In genomic region chr1:168225476-168226190, GRCh38 we compare ENCODE assay signal across 1 cellular context.
TF ChIP-seq lines count a peak whose summit lies in the region.

TSS of gene SFT2D2 (plus strand) at chr1:168226004. CDS start at chr1:168226080, 76 bp downstream.

TF ChIP-seq in HepG2, 621 proteins besides CTCF, POLR2A, EP300 and RAD21 (continued from another document and continues in another):
- TF ChIP-seq ZNF362 (CRISPR knock-in tag; IDR thresholded peaks at IDR 0.05; ENCODE audit: borderline replicate concordance) = 0 out of 2 replicates have a peak, but pooled peaks have one; percentile 42
- no peak for TF ChIP-seq SMAD3 (CRISPR knock-in tag; IDR thresholded peaks at IDR 0.05)
- TF ChIP-seq STAG1 (CRISPR knock-in tag; IDR thresholded peaks at IDR 0.05) = no peak
- TF ChIP-seq RNF2 (conservative IDR thresholded peaks at IDR 0.05; ENCODE audit: low read depth) = peak; percentile 100
- TF ChIP-seq ZNF432 (CRISPR knock-in tag; IDR thresholded peaks at IDR 0.05; ENCODE audit: borderline replicate concordance) = no peak
- TF ChIP-seq SPEN (CRISPR knock-in tag; IDR thresholded peaks at IDR 0.05; ENCODE audit: low read depth) = peak; percentile 75
- TF ChIP-seq ZNF883 (CRISPR knock-in tag; IDR thresholded peaks at IDR 0.05; ENCODE audit: not compliant biosample characterization) = no peak
- TF ChIP-seq ZNF720 (CRISPR knock-in tag; IDR thresholded peaks at IDR 0.05) = no peak
- peak; percentile 67; the same call in 1 of the 2 replicates for TF ChIP-seq HOXA3 (CRISPR knock-in tag; IDR thresholded peaks at IDR 0.05)
- TF ChIP-seq ZNF382 (CRISPR knock-in tag; IDR thresholded peaks at IDR 0.05; ENCODE audit: borderline replicate concordance) = no peak
- no peak for TF ChIP-seq KDM6A (CRISPR knock-in tag; IDR thresholded peaks at IDR 0.05; ENCODE audit: low read depth)
- no peak; the same call in none of the 2 replicates for TF ChIP-seq CCDC6 (CRISPR knock-in tag; IDR thresholded peaks at IDR 0.05)
- peak; percentile 70; the same call in 1 of the 2 replicates for TF ChIP-seq ESRRA (CRISPR knock-in tag; IDR thresholded peaks at IDR 0.05; ENCODE audit: low read depth)
- no peak for TF ChIP-seq HMG20B (CRISPR knock-in tag; conservative IDR thresholded peaks at IDR 0.05)
- TF ChIP-seq MTA3 (CRISPR knock-in tag; IDR thresholded peaks at IDR 0.05) = no peak
- peak; percentile 82; the same call in 1 of the 2 replicates for TF ChIP-seq TOPORS (CRISPR knock-in tag; IDR thresholded peaks at IDR 0.05)
- no peak for TF ChIP-seq ZSCAN5A (CRISPR knock-in tag; IDR thresholded peaks at IDR 0.05; ENCODE audit: borderline replicate concordance)
- no peak for TF ChIP-seq ZNF281 (CRISPR knock-in tag; IDR thresholded peaks at IDR 0.05; ENCODE audit: borderline replicate concordance)
- TF ChIP-seq JUN (CRISPR knock-in tag; IDR thresholded peaks at IDR 0.05) = peak; percentile 68; the same call in 1 of the 2 replicates
- TF ChIP-seq MED8 (CRISPR knock-in tag; IDR thresholded peaks at IDR 0.05; ENCODE audit: insufficient replicate concordance) = peak; percentile 57
- TF ChIP-seq ZNF251 (CRISPR knock-in tag; IDR thresholded peaks at IDR 0.05) = peak; percentile 43; the same call in 1 of the 2 replicates
- no peak for TF ChIP-seq CHD2 (IDR thresholded peaks at IDR 0.05; ENCODE audit: low read depth, low read length)
- TF ChIP-seq RARA (CRISPR knock-in tag; IDR thresholded peaks at IDR 0.05) = no peak
- peak; percentile 45; the same call in 1 of the 2 replicates for TF ChIP-seq ZNF331 (CRISPR knock-in tag; IDR thresholded peaks at IDR 0.05)
- TF ChIP-seq ZNF124 (CRISPR knock-in tag; IDR thresholded peaks at IDR 0.05) = peak; percentile 48; the same call in 1 of the 2 replicates
- peak; percentile 89 for TF ChIP-seq ELF1 (CRISPR knock-in tag; IDR thresholded peaks at IDR 0.05)
- TF ChIP-seq ZNF142 (CRISPR knock-in tag; IDR thresholded peaks at IDR 0.05) = peak; percentile 74; the same call in 1 of the 2 replicates
- peak; percentile 30; the same call in 1 of the 2 replicates for TF ChIP-seq MNT (IDR thresholded peaks at IDR 0.05)
- TF ChIP-seq ZNF503 (CRISPR knock-in tag; IDR thresholded peaks at IDR 0.05) = no peak
- 0 out of 2 replicates have a peak, but pooled peaks have one; percentile 50 for TF ChIP-seq ZNF616 (CRISPR knock-in tag; IDR thresholded peaks at IDR 0.05; ENCODE audit: low read depth)
- TF ChIP-seq ZNF724P (CRISPR knock-in tag; IDR thresholded peaks at IDR 0.05; ENCODE audit: borderline replicate concordance) = peak; percentile 86
- TF ChIP-seq PPARG (CRISPR knock-in tag; conservative IDR thresholded peaks at IDR 0.05) = no peak
- TF ChIP-seq MAFK (conservative IDR thresholded peaks at IDR 0.05 in 1 of 2, IDR thresholded peaks at IDR 0.05 in 1 of 2; ENCODE audit: low read length in 2 of 2) = no peak
- TF ChIP-seq ZFP36L2 (CRISPR knock-in tag; IDR thresholded peaks at IDR 0.05) = no peak
- TF ChIP-seq ZNF383 (CRISPR knock-in tag; IDR thresholded peaks at IDR 0.05; ENCODE audit: borderline replicate concordance) = peak; percentile 56; the same call in 1 of the 2 replicates
- TF ChIP-seq NFKBIZ (CRISPR knock-in tag; IDR thresholded peaks at IDR 0.05) = no peak
- peak; percentile 56; the same call in 1 of the 2 replicates for TF ChIP-seq GFI1 (CRISPR knock-in tag; IDR thresholded peaks at IDR 0.05; ENCODE audit: borderline replicate concordance)
- TF ChIP-seq DZIP1 (CRISPR knock-in tag; IDR thresholded peaks at IDR 0.05) = no peak
- TF ChIP-seq GATA4 (IDR thresholded peaks at IDR 0.05; ENCODE audit: borderline replicate concordance, low read depth) = no peak
- peak; percentile 60; the same call in 1 of the 2 replicates for TF ChIP-seq MIER3 (CRISPR knock-in tag; IDR thresholded peaks at IDR 0.05; ENCODE audit: borderline replicate concordance)
- TF ChIP-seq IRF9 (CRISPR knock-in tag; IDR thresholded peaks at IDR 0.05; ENCODE audit: borderline replicate concordance) = 0 out of 2 replicates have a peak, but pooled peaks have one; percentile 29
- no peak for TF ChIP-seq NR1H2 (CRISPR knock-in tag; IDR thresholded peaks at IDR 0.05; ENCODE audit: borderline replicate concordance, low read depth)
- peak; percentile 75; the same call in 1 of the 2 replicates for TF ChIP-seq PAX8 (CRISPR knock-in tag; IDR thresholded peaks at IDR 0.05; ENCODE audit: borderline replicate concordance)
- TF ChIP-seq NRL (CRISPR knock-in tag; IDR thresholded peaks at IDR 0.05; ENCODE audit: borderline replicate concordance) = 0 out of 2 replicates have a peak, but pooled peaks have one; percentile 57
- no peak; the same call in 1 of the 2 replicates for TF ChIP-seq FLYWCH1 (CRISPR knock-in tag; IDR thresholded peaks at IDR 0.05)
- no peak; the same call in none of the 2 replicates for TF ChIP-seq ZNF746 (CRISPR knock-in tag; IDR thresholded peaks at IDR 0.05)
- TF ChIP-seq ZNF547 (CRISPR knock-in tag; IDR thresholded peaks at IDR 0.05) = peak; percentile 94
